ENCODE assay signal across 9 cellular contexts in genomic region chr1:91502882-91503184, GRCh38. TPM values are rescaled to one million over a fixed set of nuclear protein-coding genes. Genes with fewer than 3 reads are reported as not detected.
DNase-seq lines count a peak whose midpoint lies in the region; ATAC-seq, FAIRE-seq and TF ChIP-seq lines count a peak whose summit lies in the region.
"Had no signal": no experiment of that assay in that cellular context is flagged by ENCODE, and none has a peak within 500 bp of the region (broad histone marks: within the 10 kb centered on the region; RNA-seq: fewer than 3 reads in every experiment).

No MANE protein-coding gene starts in this region.

- DNase-seq in SK-N-MC (ENCODE audit: low read depth, low spot score) (no peak), keratinocyte (ENCODE audit: low read depth, low spot score) (no peak), GDM1 (lab: John Stamatoyannopoulos, UW) (no peak)
- no peak for DNase-seq in effector memory CD4-positive, alpha-beta T cell
- DNase-seq: activated naive CD4-positive, alpha-beta T cell treated with anti-CD3 and anti-CD28 coated beads, Interleukin-2, amount 10 ng/mL, durations not matched to agents 7 days and 5 days had no signal

- H3K9me2 ChIP-seq in DOHH2 (replicated peaks; ENCODE audit: control insufficient read depth, low read length) = no peaks in the 10 kb centered on the region; the same call in 1 of the 2 replicates

- H3K9me1 ChIP-seq in keratinocyte (ENCODE audit: control insufficient read depth, extremely low read depth, insufficient read depth, low read length) = no peaks in the 10 kb centered on the region

- H3K9me3 ChIP-seq in DOHH2 (ENCODE audit: control insufficient read depth, insufficient read depth, low read length) (no peaks in the 10 kb centered on the region), SK-N-MC (ENCODE audit: low read depth, low read length) (no peaks in the 10 kb centered on the region), keratinocyte (ENCODE audit: control insufficient read depth, low read depth, low read length) (no peaks in the 10 kb centered on the region)
- no peaks in the 10 kb centered on the region for H3K9me3 ChIP-seq in effector memory CD4-positive, alpha-beta T cell (ENCODE audit: control insufficient read depth, low read length)

- H3K4me3 ChIP-seq in DOHH2 (ENCODE audit: low read length) (peak overlapping the region; percentile 89), SK-N-MC (peak overlapping the region; percentile 83), keratinocyte (ENCODE audit: control insufficient read depth in 2 of 3, extremely low read depth in 1 of 3, insufficient read depth in 2 of 3, low read depth in 1 of 3, low read length in 3 of 3) (no peak overlapping the region)
- no peak overlapping the region for H3K4me3 ChIP-seq in effector memory CD4-positive, alpha-beta T cell (ENCODE audit: insufficient read depth, low read depth, low read length, poor library complexity, severe bottlenecking)

- H3K27me3 ChIP-seq in DOHH2 (ENCODE audit: control insufficient read depth, low read length) (no peaks in the 10 kb centered on the region), keratinocyte (ENCODE audit: control insufficient read depth, extremely low read depth, insufficient read depth, low read length) (no peaks in the 10 kb centered on the region)
- no peaks in the 10 kb centered on the region for H3K27me3 ChIP-seq in effector memory CD4-positive, alpha-beta T cell (replicated peaks; ENCODE audit: control insufficient read depth, insufficient read depth, low read length, poor library complexity, severe bottlenecking)

- dilution Hi-C loops in keratinocyte (cut with MboI; ENCODE audit: extremely low pct_ligation_motif_present, low sequenced_read_pairs) = no loop called here

- H3F3A ChIP-seq in DOHH2 (ENCODE audit: control insufficient read depth, insufficient read depth) = no peaks in the 10 kb centered on the region

- H4K20me1 ChIP-seq in DOHH2 (ENCODE audit: control insufficient read depth, insufficient read depth, low read depth, low read length) (peaks cover 10% of the 10 kb centered on the region; the same call in 1 of the 2 replicates), keratinocyte (ENCODE audit: control insufficient read depth, extremely low read depth, insufficient read depth, low read length) (no peaks in the 10 kb centered on the region)

- TF ChIP-seq CTCF in DOHH2 (IDR thresholded peaks at IDR 0.05; ENCODE audit: low read depth, low read length, poor library complexity, severe bottlenecking) (peak; percentile 45), keratinocyte (optimal IDR thresholded peaks at IDR 0.05 in 1 of 3, IDR thresholded peaks at IDR 0.05 in 1 of 3, conservative IDR thresholded peaks at IDR 0.05 in 1 of 3; ENCODE audit: extremely low read depth in 1 of 3, insufficient read depth in 2 of 3, low read length in 3 of 3) (no peak)

- H3K79me2 ChIP-seq in DOHH2 (ENCODE audit: control insufficient read depth, low read length) (peaks cover 69% of the 10 kb centered on the region), keratinocyte (ENCODE audit: control insufficient read depth, insufficient read depth, low read length) (peaks cover 10% of the 10 kb centered on the region)

- no peak for FAIRE-seq in keratinocyte (lab: Jason Lieb, UNC)

- peak; percentile 28 for ATAC-seq in HG03060 (IDR thresholded peaks at IDR 0.05; ENCODE audit: low read depth, unreplicated experiment)
- no peak for ATAC-seq in GM21825 (IDR thresholded peaks at IDR 0.05; ENCODE audit: unreplicated experiment)

- H3K4me1 ChIP-seq in DOHH2 (ENCODE audit: control insufficient read depth, low read length) (peaks cover 47% of the 10 kb centered on the region), keratinocyte (ENCODE audit: control insufficient read depth, extremely low read depth, insufficient read depth, low read length) (peaks cover 19% of the 10 kb centered on the region)
- no peaks in the 10 kb centered on the region for H3K4me1 ChIP-seq in effector memory CD4-positive, alpha-beta T cell (ENCODE audit: control insufficient read depth, insufficient read depth, low read length, poor library complexity, severe bottlenecking)

- H3K36me3 ChIP-seq in DOHH2 (ENCODE audit: control insufficient read depth, low read length) (peaks cover 57% of the 10 kb centered on the region), SK-N-MC (ENCODE audit: insufficient read depth, low read length) (peaks cover 10% of the 10 kb centered on the region), keratinocyte (ENCODE audit: control insufficient read depth in 2 of 2, extremely low read depth in 1 of 2, insufficient read depth in 2 of 2, low read length in 2 of 2) (no peaks in the 10 kb centered on the region)
- H3K36me3 ChIP-seq in effector memory CD4-positive, alpha-beta T cell (ENCODE audit: control insufficient read depth, insufficient read depth, low read length) = no peaks in the 10 kb centered on the region

- H3K9ac ChIP-seq in SK-N-MC (ENCODE audit: insufficient read length) (peak overlapping the region; percentile 97), keratinocyte (ENCODE audit: control insufficient read depth, extremely low read depth, insufficient read depth, low read length) (no peak overlapping the region)

- no peak overlapping the region for H3K27ac ChIP-seq in DOHH2 (ENCODE audit: low read depth, low read length)
- no peak overlapping the region for H3K27ac ChIP-seq in SK-N-MC
- no peak overlapping the region for H3K27ac ChIP-seq in keratinocyte (ENCODE audit: control insufficient read depth, insufficient read depth, low read length)
- H3K27ac ChIP-seq in effector memory CD4-positive, alpha-beta T cell (ENCODE audit: insufficient read depth, low read length, poor library complexity, severe bottlenecking) = no peak overlapping the region
- H3K27ac ChIP-seq: HL-60 had no signal

- no peak overlapping the region for H2AFZ ChIP-seq in keratinocyte (ENCODE audit: control insufficient read depth, low read length)

- peak overlapping the region; percentile 99 for H3K4me2 ChIP-seq in DOHH2 (ENCODE audit: low read length)
- peak overlapping the region; percentile 98 for H3K4me2 ChIP-seq in keratinocyte (ENCODE audit: control insufficient read depth, extremely low read depth, insufficient read depth, low read depth, low read length)

RNA-seq across cellular contexts. Expression of gene CDC7, which starts 2.2 kb away (rescaled TPM):
- polyA plus RNA-seq in keratinocyte = 2.6 to 8.1 TPM (median 4.4 TPM) in 3 replicates
- polyA plus RNA-seq in keratinocyte (2011; ENCODE audit: low read depth) = 0.49 TPM
- 1.7 and 3.2 TPM in 2 replicates for polyA plus RNA-seq in keratinocyte (2011; cell fraction: cytosol; rRNA removed)
- polyA plus RNA-seq in keratinocyte (2011; cell fraction: nucleus; rRNA removed) = 3.3 and 5.1 TPM in 2 replicates
- 0.87 and 3.6 TPM in 2 replicates for polyA plus RNA-seq in keratinocyte (2012; ENCODE audit: low replicate concordance)
- polyA minus RNA-seq in keratinocyte = 0.82 to 4.4 TPM (median 2.9 TPM) in 3 replicates
- polyA minus RNA-seq in keratinocyte (2011; cell fraction: cytosol; rRNA and poly(A)+ RNA removed) = 0.96 TPM
- polyA minus RNA-seq in keratinocyte (2011; cell fraction: nucleus; rRNA and poly(A)+ RNA removed) = 1.2 and 2.1 TPM in 2 replicates

Comparison
In these comparisons a context has a peak if more than half of its experiments do, and no peak if none do; other contexts are left out.
1. H3K4me3 ChIP-seq: peak in DOHH2 (single experiment) and SK-N-MC (single experiment); none in keratinocyte (0 of 3) and effector memory CD4-positive, alpha-beta T cell (single experiment).